12 cellular contexts compared by ENCODE assay signal in genomic region chr7:47582748-47583740, GRCh38. TPM values are rescaled to one million over a fixed set of nuclear protein-coding genes. Genes with fewer than 3 reads are reported as not detected.
DNase-seq lines count a peak whose midpoint lies in the region; ATAC-seq and TF ChIP-seq lines count a peak whose summit lies in the region.
"Had no signal": no experiment of that assay in that cellular context is flagged by ENCODE, and none has a peak within 500 bp of the region (broad histone marks: within the 10 kb centered on the region; RNA-seq: fewer than 3 reads in every experiment).

No MANE protein-coding gene starts in this region.

- peak overlapping the region; percentile 75 to 97 for H3K18ac ChIP-seq in mesenchymal stem cell (ENCODE audit: low read depth in 1 of 2, low read length in 2 of 2)

- H4K91ac ChIP-seq in mesenchymal stem cell (ENCODE audit: low read length) = peak overlapping the region; percentile 99

- peak overlapping the region; percentile 89 for H4K8ac ChIP-seq in mesenchymal stem cell (ENCODE audit: low read length)

- H3K36me3 ChIP-seq in adrenal gland (replicated peaks in 1 of 2) (no peaks in the 10 kb centered on the region), mesenchymal stem cell (ENCODE audit: control insufficient read depth in 1 of 2, insufficient read depth in 2 of 2, low read depth in 1 of 2, low read length in 2 of 2) (peaks cover 0 to 3% of the 10 kb centered on the region in 2 experiments), testis (ENCODE audit: low read depth, missing control alignments) (no peaks in the 10 kb centered on the region)

- WGBS in adrenal gland, 4 donors = 66 to 76% (median 70%) methylated on average over 8 to 15 of the region's 15 CpGs
- 85% methylated on average over 15 of the region's 15 CpGs for WGBS in mesenchymal stem cell
- WGBS in testis, 2 donors = 34 to 50% methylated on average over 15 of the region's 15 CpGs

- peaks cover 7% of the 10 kb centered on the region for H3K79me1 ChIP-seq in mesenchymal stem cell (replicated peaks; ENCODE audit: low read length, poor library complexity, severe bottlenecking)

- H3K4me3 ChIP-seq in HFF-Myc (replicated peaks; ENCODE audit: low read depth, low read length) (peak overlapping the region; percentile 87; the same call in 1 of the 2 replicates), adrenal gland (no peak overlapping the region), mesenchymal stem cell (ENCODE audit: insufficient read depth in 1 of 2, low read depth in 1 of 2, low read length in 2 of 2) (peak overlapping the region in 1 of 2 experiments; percentile 46), testis (no peak overlapping the region)

- H3K9me3 ChIP-seq in adrenal gland (replicated peaks in 1 of 3) (no peaks in the 10 kb centered on the region), mesenchymal stem cell (ENCODE audit: control insufficient read depth, low read length) (peaks cover 6% of the 10 kb centered on the region), testis (no peaks in the 10 kb centered on the region)

- H3K4me1 ChIP-seq in adrenal gland (replicated peaks in 1 of 2) (peaks cover 25 to 44% of the 10 kb centered on the region in 2 donors), mesenchymal stem cell (ENCODE audit: control insufficient read depth, insufficient read depth, low read depth, low read length) (peaks cover 32% of the 10 kb centered on the region), testis (peaks cover 51% of the 10 kb centered on the region)

- peak overlapping the region; percentile 60 for H2AK5ac ChIP-seq in mesenchymal stem cell (ENCODE audit: low read length, severe bottlenecking)

- H2BK15ac ChIP-seq in mesenchymal stem cell (ENCODE audit: low read depth, poor library complexity, severe bottlenecking) = no peak overlapping the region

- DNase-seq in HFF-Myc (ENCODE audit: extremely low read depth, low read depth) (no peak), adrenal gland (peak in 1 of 7 donors; percentile 24), mesenchymal stem cell (no peak), testis (peak; percentile 54), NCI-H1105 (lab: John Stamatoyannopoulos, UW) (no peak)
- DNase-seq: activated CD4-positive, alpha-beta T cell treated with anti-CD3 and anti-CD28 coated beads for 48 hours; activated naive CD4-positive, alpha-beta T cell treated with Interleukin-2 at 50 U/mL for 16 hours; effector memory CD4-positive, alpha-beta T cell; SIG-M5 had no signal

- ATAC-seq in HG03378 (IDR thresholded peaks at IDR 0.05; ENCODE audit: unreplicated experiment) (no peak), GM19397 (IDR thresholded peaks at IDR 0.05; ENCODE audit: unreplicated experiment) (no peak), GM19395 (IDR thresholded peaks at IDR 0.05; ENCODE audit: unreplicated experiment) (no peak)

- no peak overlapping the region for H2BK5ac ChIP-seq in mesenchymal stem cell (ENCODE audit: low read depth, low read length, poor library complexity, severe bottlenecking)

- peak overlapping the region in 1 of 2 experiments; percentile 72 for H3K14ac ChIP-seq in mesenchymal stem cell (ENCODE audit: low read length in 2 of 2)

- no peak overlapping the region for H3K4me2 ChIP-seq in mesenchymal stem cell (ENCODE audit: low read length, poor library complexity, severe bottlenecking)

- H3K23ac ChIP-seq in mesenchymal stem cell (ENCODE audit: low read length in 2 of 2) = peak overlapping the region in 1 of 2 experiments; percentile 57

- intact Hi-C loops in adrenal gland (cut with DNase I) (loop anchor here in 1 of 2 donors (10.0 kb wide), 2 partner anchors 232 to 318 kb away; no protein-coding TSS in a partner anchor), testis (cut with DNase I; ENCODE audit: low total_unique reads) (no loop called here)

- H3K4ac ChIP-seq in mesenchymal stem cell (ENCODE audit: low read depth in 1 of 2, low read length in 2 of 2) = peak overlapping the region; percentile 52 to 99

- H3K27me3 ChIP-seq in adrenal gland = no peaks in the 10 kb centered on the region
- H3K27me3 ChIP-seq in mesenchymal stem cell (ENCODE audit: control insufficient read depth in 1 of 2, insufficient read depth in 1 of 2, low read length in 2 of 2) = peaks cover 0 to 53% of the 10 kb centered on the region in 2 experiments
- H3K27me3 ChIP-seq in testis = no peaks in the 10 kb centered on the region

- H2BK120ac ChIP-seq in mesenchymal stem cell (ENCODE audit: low read depth, low read length) = peak overlapping the region; percentile 99

- H3K9ac ChIP-seq in mesenchymal stem cell (ENCODE audit: low read length) = no peak overlapping the region

- no peak overlapping the region for H2AFZ ChIP-seq in mesenchymal stem cell (ENCODE audit: low read depth, low read length)

- peak overlapping the region; percentile 92 to 95 for H2BK12ac ChIP-seq in mesenchymal stem cell (ENCODE audit: low read length in 2 of 2)

- TF ChIP-seq CTCF in HFF-Myc (IDR thresholded peaks at IDR 0.05; ENCODE audit: low read depth, low read length, missing control alignments) (no peak), adrenal gland (IDR thresholded peaks at IDR 0.05) (no peak), testis (IDR thresholded peaks at IDR 0.05) (no peak)

- H3K27ac ChIP-seq in adrenal gland = peak overlapping the region in 3 of 5 donors; percentile 36 to 91 (median 79)
- H3K27ac ChIP-seq in mesenchymal stem cell (ENCODE audit: low read length, poor library complexity, severe bottlenecking) = no peak overlapping the region
- peak overlapping the region in 1 of 2 donors; percentile 30 for H3K27ac ChIP-seq in testis

- TF ChIP-seq POLR2A in adrenal gland (IDR thresholded peaks at IDR 0.05) (no peak), testis (IDR thresholded peaks at IDR 0.05) (no peak)

RNA-seq across cellular contexts. Expression of gene TNS3, which starts 1.1 kb away (rescaled TPM):
- total RNA-seq in adrenal gland (100 to 1,000 TPM in 6 of 8 donors, 10 to 100 TPM in 2; 75.8 to 188 (median 129) TPM), testis (10 to 100 TPM; 60.0 to 93.5 TPM)
- polyA plus RNA-seq in adrenal gland (10 to 100 TPM; 21.0 to 36.5 (median 36.4) TPM), testis (ENCODE audit: insufficient read depth, low read depth, low replicate concordance) (28.5 TPM)
- 142 TPM for polyA plus RNA-seq in mesenchymal stem cell (2013, experiment 1 of 2)
- polyA plus RNA-seq in mesenchymal stem cell (2013, experiment 2 of 2) = 136 TPM
